8 cellular contexts compared by ENCODE assay signal in the genomic region with DNA sequence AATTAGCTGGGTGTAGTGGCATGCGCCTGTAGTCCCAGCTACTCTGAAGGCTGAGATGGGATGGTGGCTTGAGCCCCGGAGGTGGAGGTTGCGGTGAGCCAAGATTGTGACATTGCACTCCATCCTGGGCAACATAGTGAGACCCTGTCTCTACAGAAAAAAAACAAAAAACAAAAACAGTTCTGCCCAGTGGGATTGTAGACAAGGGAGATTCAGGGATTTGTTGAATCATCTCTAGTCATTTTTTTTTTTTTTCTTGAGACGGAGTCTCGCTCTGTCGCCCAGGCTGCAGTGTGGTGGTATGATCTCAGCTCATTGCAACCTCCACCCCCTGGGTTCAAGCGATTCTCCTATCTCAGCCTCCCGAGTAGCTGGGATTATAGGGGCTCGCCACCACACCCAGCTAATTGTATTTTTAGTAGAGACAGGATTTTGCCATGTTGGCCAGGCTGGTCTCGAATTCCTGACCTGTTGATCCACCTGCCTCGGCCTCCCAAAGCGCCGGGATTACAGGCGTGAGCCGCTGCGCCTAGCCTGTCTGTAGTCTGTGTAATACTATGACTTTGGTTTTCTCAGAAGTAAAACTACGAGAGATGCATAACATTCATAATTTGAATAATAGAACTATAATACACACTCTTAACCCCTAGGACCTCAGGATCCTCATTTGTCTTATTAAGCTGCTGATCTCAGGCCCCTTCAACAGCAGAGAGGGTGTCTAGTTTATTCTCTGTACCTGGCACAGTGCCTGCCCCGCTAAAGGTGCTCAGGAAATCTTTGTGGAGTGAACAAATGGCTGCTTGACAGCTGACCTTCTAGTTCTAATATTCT. TPM values are rescaled to one million over a fixed set of nuclear protein-coding genes. Genes with fewer than 3 reads are reported as not detected.
A peak's percentile ranks its signal among the peaks of the same experiment; 100 is the strongest.
DNase-seq lines count a peak whose midpoint lies in the region; ATAC-seq and TF ChIP-seq lines count a peak whose summit lies in the region.

No MANE protein-coding gene starts in this region.

- no peak for ATAC-seq in body of pancreas
- ATAC-seq in GM19035 (IDR thresholded peaks at IDR 0.05; ENCODE audit: unreplicated experiment), result no peak
- ATAC-seq in HG03196 (IDR thresholded peaks at IDR 0.05; ENCODE audit: unreplicated experiment), result no peak
- no peak for ATAC-seq in GM21576 (IDR thresholded peaks at IDR 0.05; ENCODE audit: unreplicated experiment)
- no peak for ATAC-seq in HG03039 (IDR thresholded peaks at IDR 0.05; ENCODE audit: unreplicated experiment)

- H3K79me2 ChIP-seq in mesendoderm (ENCODE audit: control insufficient read depth, insufficient read depth, low read length), result peaks cover 13% of the 10 kb centered on the region

- peak overlapping the region; percentile 89 for H3K4ac ChIP-seq in mesendoderm (ENCODE audit: low read depth, low read length)

- no peak overlapping the region for H2BK15ac ChIP-seq in mesendoderm (replicated peaks; ENCODE audit: low read depth)

- no peaks in the 10 kb centered on the region for H3K27me3 ChIP-seq in HUES6 (ENCODE audit: control insufficient read depth, insufficient read depth, low read length)
- no peaks in the 10 kb centered on the region for H3K27me3 ChIP-seq in body of pancreas
- H3K27me3 ChIP-seq in mesendoderm (ENCODE audit: insufficient read depth, low read length, poor library complexity), result no peaks in the 10 kb centered on the region

- TF ChIP-seq POLR2A in body of pancreas (IDR thresholded peaks at IDR 0.05), result no peak

- POLR2A ChIA-PET in AG04449 (lab: Yijun Ruan, JAX), result interaction anchor here (1.0 kb wide), 1 partner anchor 39 kb away, joined by 3 read pairs; a partner anchor contains a TSS

- H3K4me1 ChIP-seq in HUES6 (ENCODE audit: control insufficient read depth, insufficient read depth, low read length) (peaks cover 45% of the 10 kb centered on the region), body of pancreas (peaks cover 77% of the 10 kb centered on the region), mesendoderm (ENCODE audit: control insufficient read depth, low read depth, low read length) (peaks cover 11% of the 10 kb centered on the region)

- peak overlapping the region; percentile 70 for H3K4me2 ChIP-seq in mesendoderm (ENCODE audit: low read length)

- H4K8ac ChIP-seq in mesendoderm (ENCODE audit: low read depth, low read length), result no peak overlapping the region

- H2BK120ac ChIP-seq in mesendoderm (ENCODE audit: low read depth, low read length), result no peak overlapping the region

- no peak overlapping the region for H3K23ac ChIP-seq in mesendoderm (ENCODE audit: low read length)

- DNase-seq in AG04449 (ENCODE audit: low read depth, low spot score) (no peak), body of pancreas (peak in 1 of 4 donors; percentile 46), mesendoderm (no peak)

- H3K9ac ChIP-seq in HUES6 (ENCODE audit: low read length), result peak overlapping the region; percentile 84
- peak overlapping the region; percentile 82 for H3K9ac ChIP-seq in mesendoderm (ENCODE audit: low read length)

- peak overlapping the region; percentile 27 for H2AK5ac ChIP-seq in mesendoderm (ENCODE audit: low read length)

- H3K27ac ChIP-seq in HUES6 (ENCODE audit: low read depth, low read length), result peak overlapping the region; percentile 76
- H3K27ac ChIP-seq in body of pancreas, result peak overlapping the region; percentile 97 to 99 (median 98)
- H3K27ac ChIP-seq in mesendoderm (ENCODE audit: low read depth, low read length), result peak overlapping the region; percentile 100

- H4K5ac ChIP-seq in mesendoderm (ENCODE audit: low read length), result no peak overlapping the region

- peaks cover 11% of the 10 kb centered on the region for H3K36me3 ChIP-seq in HUES6 (ENCODE audit: control insufficient read depth, insufficient read depth, low read length)
- no peaks in the 10 kb centered on the region for H3K36me3 ChIP-seq in body of pancreas (replicated peaks in 1 of 2; ENCODE audit: insufficient read depth in 1 of 2, low read depth in 2 of 2)
- no peaks in the 10 kb centered on the region for H3K36me3 ChIP-seq in mesendoderm (ENCODE audit: control insufficient read depth, insufficient read depth, low read length)

- intact Hi-C loops in body of pancreas (cut with DNase I), result no loop called here

- H3K56ac ChIP-seq in mesendoderm (ENCODE audit: low read length), result peak overlapping the region; percentile 95

- peak overlapping the region; percentile 96 for H3K18ac ChIP-seq in mesendoderm (ENCODE audit: low read length)

- H3K9me3 ChIP-seq in HUES6 (ENCODE audit: control insufficient read depth, insufficient read depth, low read depth, low read length) (no peaks in the 10 kb centered on the region), body of pancreas (no peaks in the 10 kb centered on the region)

- H3K79me1 ChIP-seq in mesendoderm (ENCODE audit: low read length), result peaks cover 4% of the 10 kb centered on the region

- WGBS in body of pancreas, 2 donors, result 71 to 86% methylated on average over 18 of the region's 18 CpGs
- WGBS in mesendoderm (ENCODE audit: extremely low coverage, insufficient coverage, low lambda C conversion rate), result no CpG with 5 or more reads among the region's 18 CpGs

- CTCF ChIA-PET in AG04449 (lab: Yijun Ruan, JAX), result interaction anchor here (0.7 to 2.3 kb wide), 6 partner anchors 20 to 75 kb away, joined by 3 to 11 read pairs (median 4); a partner anchor contains a TSS

- no peak overlapping the region for H2BK5ac ChIP-seq in mesendoderm (ENCODE audit: low read length)

- TF ChIP-seq CTCF in AG04449 (IDR thresholded peaks at IDR 0.05; ENCODE audit: insufficient read depth, low read length, missing control alignments) (no peak), body of pancreas (IDR thresholded peaks at IDR 0.05) (no peak)

- H3K4me3 ChIP-seq in AG04449 (ENCODE audit: low read depth, low read length) (peak overlapping the region; percentile 89), HUES6 (ENCODE audit: low read depth, low read length) (peak overlapping the region; percentile 90), body of pancreas (peak overlapping the region in 1 of 2 donors; percentile 74), mesendoderm (ENCODE audit: low read length) (no peak overlapping the region)

RNA-seq across cellular contexts. Expression of a gene that starts 1.4 kb away (rescaled TPM):
- total RNA-seq in body of pancreas, result 1 to 10 TPM; 6.5 to 9.2 TPM
- 16.1 TPM for polyA plus RNA-seq in mesendoderm (2013, experiment 1 of 2)
- polyA plus RNA-seq in mesendoderm (2013, experiment 2 of 2), result 15.1 TPM

RNA-seq across cellular contexts. Expression of a gene that starts 1.4 kb away (rescaled TPM):
- total RNA-seq in body of pancreas, result 10 to 100 TPM; 69.0 to 77.1 TPM
- polyA plus RNA-seq in mesendoderm (2013, experiment 1 of 2), result 11.1 TPM
- 10.8 TPM for polyA plus RNA-seq in mesendoderm (2013, experiment 2 of 2)

RNA-seq across cellular contexts. Expression of a gene that starts 20.3 kb away (rescaled TPM):
- 1 to 10 TPM; 3.4 to 4.9 TPM for total RNA-seq in body of pancreas
- polyA plus RNA-seq in mesendoderm (2013, experiment 1 of 2), result 6.2 TPM
- 6.2 TPM for polyA plus RNA-seq in mesendoderm (2013, experiment 2 of 2)

RNA-seq across cellular contexts. Expression of a gene that starts 39.6 kb away (rescaled TPM):
- total RNA-seq in body of pancreas, result 1 to 10 TPM; 2.6 to 4.2 TPM
- 2.5 TPM for polyA plus RNA-seq in mesendoderm (2013, experiment 1 of 2)
- polyA plus RNA-seq in mesendoderm (2013, experiment 2 of 2), result 2.7 TPM

RNA-seq across cellular contexts. Expression of a gene that starts 46.7 kb away (rescaled TPM):
- 10 to 100 TPM in 1 of 2 donors, 1 to 10 TPM in 1; 4.9 to 13.0 TPM for total RNA-seq in body of pancreas
- 0.14 TPM for polyA plus RNA-seq in mesendoderm (2013, experiment 1 of 2)
- 0.11 TPM for polyA plus RNA-seq in mesendoderm (2013, experiment 2 of 2)
